Comparison of ENCODE assay signal across 8 cellular contexts in the genomic region with DNA sequence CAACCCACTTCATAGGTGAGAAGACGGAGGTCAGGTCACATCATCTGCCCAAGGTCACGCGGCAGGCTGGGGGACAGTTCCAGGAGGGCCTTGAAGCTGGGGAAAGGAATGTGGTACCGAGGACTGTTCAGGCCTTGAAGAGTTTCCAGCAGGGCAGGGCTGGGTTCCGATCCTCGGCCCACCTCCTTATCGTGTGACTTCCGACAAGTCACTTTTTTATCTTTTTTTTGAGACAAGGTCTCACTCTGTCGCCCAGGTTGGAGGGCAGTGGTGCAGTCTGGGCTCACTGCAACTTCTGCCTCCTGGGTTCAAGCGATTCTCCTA. TPM values are rescaled to one million over a fixed set of nuclear protein-coding genes. Genes with fewer than 3 reads are reported as not detected.
A peak's percentile ranks its signal among the peaks of the same experiment; 100 is the strongest.
DNase-seq lines count a peak whose midpoint lies in the region; ATAC-seq and TF ChIP-seq lines count a peak whose summit lies in the region.

No MANE protein-coding gene starts in this region.

- H3K4me3 Mint-ChIP-seq in activated naive CD4-positive, alpha-beta T cell treated with anti-CD3 and anti-CD28 coated beads, Interleukin-2, amount 10 ng/mL, durations not matched to agents 7 days and 5 days = peak overlapping the region; percentile 82

- CTCF ChIA-PET in activated naive CD4-positive, alpha-beta T cell treated with anti-CD3 and anti-CD28 coated beads, Interleukin-2, amount 10 ng/mL, durations not matched to agents 7 days and 5 days (lab: Charles Lee) = interaction anchor here (1.8 kb wide), 1 partner anchor 22 kb away, joined by 4 read pairs; no protein-coding TSS in a partner anchor

- H3K36me3 Mint-ChIP-seq in activated naive CD4-positive, alpha-beta T cell treated with anti-CD3 and anti-CD28 coated beads, Interleukin-2, amount 10 ng/mL, durations not matched to agents 7 days and 5 days = peaks cover 9% of the 10 kb centered on the region

- TF ChIP-seq POLR2A in transverse colon (IDR thresholded peaks at IDR 0.05) = no peak

- ATAC-seq in left lobe of liver = peak; percentile 6

- H3K27ac Mint-ChIP-seq in activated naive CD4-positive, alpha-beta T cell treated with anti-CD3 and anti-CD28 coated beads, Interleukin-2, amount 10 ng/mL, durations not matched to agents 7 days and 5 days = peak overlapping the region; percentile 88

- DNase-seq in activated naive CD4-positive, alpha-beta T cell treated with anti-CD3 and anti-CD28 coated beads, Interleukin-2, amount 10 ng/mL, durations not matched to agents 7 days and 5 days = no peak
- no peak for DNase-seq in activated naive CD4-positive, alpha-beta T cell treated with Interleukin-2 at 50 U/mL for 16 hours
- DNase-seq in astrocyte of the spinal cord (ENCODE audit: low read depth, low spot score) (no peak), left lobe of liver (ENCODE audit: low spot score) (no peak), transverse colon (no peak), GM13977 (ENCODE audit: low spot score) (no peak), NCI-H1417 treated with DMSO at 0.1 percent for 48 hours (lab: John Stamatoyannopoulos, UW) (no peak), cortex of kidney (lab: John Stamatoyannopoulos, UW) (no peak)

- H3K27me3 Mint-ChIP-seq in activated naive CD4-positive, alpha-beta T cell treated with anti-CD3 and anti-CD28 coated beads, Interleukin-2, amount 10 ng/mL, durations not matched to agents 7 days and 5 days = no peaks in the 10 kb centered on the region

- no peaks in the 10 kb centered on the region for H3K27me3 ChIP-seq in transverse colon

- peaks cover 9 to 25% (median 18%) of the 10 kb centered on the region in 4 donors for H3K4me1 ChIP-seq in transverse colon

- H3K4me1 Mint-ChIP-seq in activated naive CD4-positive, alpha-beta T cell treated with anti-CD3 and anti-CD28 coated beads, Interleukin-2, amount 10 ng/mL, durations not matched to agents 7 days and 5 days = peaks cover 32% of the 10 kb centered on the region

- H3K27ac ChIP-seq in transverse colon = peak overlapping the region; percentile 89 to 96 (median 90)

- H3K9me3 ChIP-seq in transverse colon = no peaks in the 10 kb centered on the region

- 0 to 11% methylated on average over 1 to 10 of the region's 10 CpGs for WGBS in transverse colon (ENCODE audit: low coverage in 1 of 2), 2 donors

- no peaks in the 10 kb centered on the region for H3K9me3 Mint-ChIP-seq in activated naive CD4-positive, alpha-beta T cell treated with anti-CD3 and anti-CD28 coated beads, Interleukin-2, amount 10 ng/mL, durations not matched to agents 7 days and 5 days

- TF ChIP-seq CTCF in astrocyte of the spinal cord (IDR thresholded peaks at IDR 0.05; ENCODE audit: low read depth, low read length) = no peak
- no peak for TF ChIP-seq CTCF in transverse colon (IDR thresholded peaks at IDR 0.05)
- TF ChIP-seq CTCF in GM13977 (IDR thresholded peaks at IDR 0.05; ENCODE audit: extremely low read depth, insufficient read depth, missing control alignments) = no peak

- intact Hi-C loops in transverse colon (cut with DNase I; ENCODE audit: low total_unique reads) = loop anchor here (10.0 kb wide), 1 partner anchor 94 kb away; a partner anchor contains a TSS

- H3K36me3 ChIP-seq in transverse colon = no peaks in the 10 kb centered on the region

- in situ Hi-C loops in astrocyte of the spinal cord (cut with HindIII; ENCODE audit: low sequenced_read_pairs) (no loop called here), transverse colon (cut with MboI; ENCODE audit: low pct_ligation_motif_present in 1 of 4, low pct_unique_long_range_greater_than_20kb in 1 of 4, low sequenced_read_pairs in 3 of 4) (no loop called here), GM13977 (cut with MboI; ENCODE audit: low pct_unique_long_range_greater_than_20kb, low sequenced_read_pairs, unreplicated experiment) (no loop called here)

- H3K4me3 ChIP-seq in astrocyte of the spinal cord (ENCODE audit: low read depth, low read length) (peak overlapping the region; percentile 85), transverse colon (peak overlapping the region; percentile 71 to 86 (median 80))

- no peak for TF ChIP-seq EP300 in transverse colon (IDR thresholded peaks at IDR 0.05; ENCODE audit: low read depth)

RNA-seq across cellular contexts. Expression of a gene that starts 0.6 kb away (rescaled TPM):
- total RNA-seq in left lobe of liver (104 TPM), transverse colon (100 to 1,000 TPM; 155 to 226 (median 188) TPM)

RNA-seq across cellular contexts. Expression of a gene that starts 7.7 kb away (rescaled TPM):
- 66.5 TPM for total RNA-seq in left lobe of liver
- 100 to 1,000 TPM; 260 to 697 (median 380) TPM for total RNA-seq in transverse colon

RNA-seq across cellular contexts. Expression of a gene that starts 21.0 kb away (rescaled TPM):
- total RNA-seq in left lobe of liver (3.2 TPM), transverse colon (10 to 100 TPM; 12.1 to 14.9 (median 13.5) TPM)

RNA-seq across cellular contexts. Expression of a gene that starts 27.2 kb away (rescaled TPM):
- 18.9 TPM for total RNA-seq in left lobe of liver
- total RNA-seq in transverse colon = 10 to 100 TPM; 32.2 to 67.7 (median 54.7) TPM
